ENCODE assay signal across 8 cellular contexts in the genomic region with DNA sequence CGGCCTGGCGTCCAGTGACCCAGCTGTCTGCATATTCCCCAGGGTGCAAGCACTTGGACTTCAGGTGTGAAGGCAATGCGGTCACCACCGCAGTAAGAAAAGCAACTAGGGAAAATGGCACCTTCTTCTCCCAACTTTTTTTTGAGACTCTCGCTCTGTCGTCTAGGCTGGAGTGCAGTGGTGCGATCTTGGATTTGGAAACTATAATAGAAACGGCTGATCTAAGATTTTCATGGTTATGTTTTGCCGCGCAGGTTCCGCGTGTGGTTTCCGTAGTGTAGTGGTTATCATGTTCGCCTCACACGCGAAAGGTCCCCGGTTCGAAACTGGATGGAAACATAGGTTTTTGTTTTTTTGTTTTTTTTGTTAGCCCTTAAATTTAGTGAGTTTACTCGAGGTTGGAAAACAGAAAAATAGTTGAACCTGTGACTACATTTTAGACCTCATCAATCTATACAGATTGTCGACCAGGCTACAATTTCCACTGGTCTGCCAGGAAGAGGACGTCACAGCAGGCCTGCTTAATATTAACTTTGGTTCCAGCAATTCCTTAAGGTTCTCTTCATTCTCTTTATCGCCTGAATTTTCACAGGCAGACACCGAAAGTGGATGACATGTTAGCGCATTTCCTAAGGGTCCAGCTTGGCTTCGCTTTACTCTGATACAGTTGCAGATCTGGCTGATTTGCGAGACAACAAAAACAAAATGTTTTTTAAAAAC.
DNase-seq lines count a peak whose midpoint lies in the region; ATAC-seq and TF ChIP-seq lines count a peak whose summit lies in the region.
"Not testable (repeated sequence)": the region's sequence is repeated elsewhere in the genome, so short reads cannot be mapped to it uniquely, and the experiment has no call there.

No MANE protein-coding gene starts in this region.

- H3K9me3 Mint-ChIP-seq in activated CD4-positive, alpha-beta T cell treated with anti-CD3 and anti-CD28 coated beads, Interleukin-2, amount 10 ng/mL, durations not matched to agents 7 days and 5 days; natural killer cell treated with Interleukin-12 subunit alpha and Interleukin-12 subunit beta and Interleukin-15 and Interleukin-18, amount 100 ng/mL, for 72 hours: not testable (repeated sequence)

- not testable (repeated sequence) for TF ChIP-seq CTCF in breast epithelium (IDR thresholded peaks at IDR 0.05)

- H3K27me3 Mint-ChIP-seq in activated CD4-positive, alpha-beta T cell treated with anti-CD3 and anti-CD28 coated beads, Interleukin-2, amount 10 ng/mL, durations not matched to agents 7 days and 5 days; natural killer cell treated with Interleukin-12 subunit alpha and Interleukin-12 subunit beta and Interleukin-15 and Interleukin-18, amount 100 ng/mL, for 72 hours: not testable (repeated sequence)

- not testable (repeated sequence) for H3K36me3 ChIP-seq in breast epithelium

- POLR2A ChIA-PET in activated CD4-positive, alpha-beta T cell treated with anti-CD3 and anti-CD28 coated beads, Interleukin-2, amount 10 ng/mL, durations not matched to agents 7 days and 5 days (lab: Charles Lee) = not testable (repeated sequence)

- H3K27ac Mint-ChIP-seq in activated CD4-positive, alpha-beta T cell treated with anti-CD3 and anti-CD28 coated beads, Interleukin-2, amount 10 ng/mL, durations not matched to agents 7 days and 5 days = peak overlapping the region; percentile 89
- H3K27ac Mint-ChIP-seq in natural killer cell treated with Interleukin-12 subunit alpha and Interleukin-12 subunit beta and Interleukin-15 and Interleukin-18, amount 100 ng/mL, for 72 hours = peak overlapping the region; percentile 72 to 84

- H3K36me3 Mint-ChIP-seq in activated CD4-positive, alpha-beta T cell treated with anti-CD3 and anti-CD28 coated beads, Interleukin-2, amount 10 ng/mL, durations not matched to agents 7 days and 5 days (ENCODE audit: low read depth); natural killer cell treated with Interleukin-12 subunit alpha and Interleukin-12 subunit beta and Interleukin-15 and Interleukin-18, amount 100 ng/mL, for 72 hours: not testable (repeated sequence)

- H3K27me3 ChIP-seq in breast epithelium = not testable (repeated sequence)

- CTCF ChIA-PET in activated CD4-positive, alpha-beta T cell treated with anti-CD3 and anti-CD28 coated beads, Interleukin-2, amount 10 ng/mL, durations not matched to agents 7 days and 5 days (lab: Charles Lee) = not testable (repeated sequence)

- H3K9me3 ChIP-seq in breast epithelium = not testable (repeated sequence)

- DNase-seq in DMS 273 (lab: John Stamatoyannopoulos, UW; ENCODE audit: unreplicated experiment) (peak; percentile 67), NCI-H524 (lab: John Stamatoyannopoulos, UW) (peak; percentile 0 to 31), cardiac septum (ENCODE audit: low spot score) (peak; percentile 72)
- DNase-seq in activated CD4-positive, alpha-beta T cell treated with anti-CD3 and anti-CD28 coated beads, Interleukin-2, amount 10 ng/mL, durations not matched to agents 7 days and 5 days = peak; percentile 53
- DNase-seq in breast epithelium (ENCODE audit: low spot score in 2 of 2) = not testable (repeated sequence)
- DNase-seq in natural killer cell treated with Interleukin-12 subunit alpha and Interleukin-12 subunit beta and Interleukin-15 and Interleukin-18, amount 100 ng/mL, for 72 hours (ENCODE audit: low spot score) = peak; percentile 60
- DNase-seq in stimulated activated CD8-positive, alpha-beta memory T cell treated with anti-CD3 and anti-CD28 coated beads, Interleukin-7, amount 100 ng/mL, for 24 hours (ENCODE audit: low read depth) = peak; percentile 10

- H3K4me3 Mint-ChIP-seq in activated CD4-positive, alpha-beta T cell treated with anti-CD3 and anti-CD28 coated beads, Interleukin-2, amount 10 ng/mL, durations not matched to agents 7 days and 5 days = peak overlapping the region; percentile 74
- peak overlapping the region; percentile 63 for H3K4me3 Mint-ChIP-seq in natural killer cell treated with Interleukin-12 subunit alpha and Interleukin-12 subunit beta and Interleukin-15 and Interleukin-18, amount 100 ng/mL, for 72 hours

- TF ChIP-seq POLR2A in breast epithelium (IDR thresholded peaks at IDR 0.05) = not testable (repeated sequence)

- H3K4me1 ChIP-seq in breast epithelium = not testable (repeated sequence)

- H3K27ac ChIP-seq in breast epithelium = not testable (repeated sequence)

- intact Hi-C loops in breast epithelium (cut with DNase I; ENCODE audit: low total_unique reads); cardiac septum (cut with DNase I): not testable (repeated sequence)

- H3K4me3 ChIP-seq in breast epithelium = peak overlapping the region in 2 of 3 donors; percentile 9 to 29

- ATAC-seq in HG03135 (IDR thresholded peaks at IDR 0.05; ENCODE audit: unreplicated experiment) = peak; percentile 48
- not testable (repeated sequence) for ATAC-seq in natural killer cell treated with Interleukin-12 subunit alpha and Interleukin-12 subunit beta and Interleukin-15 and Interleukin-18, amount 100 ng/mL, for 72 hours

- not testable (repeated sequence) for H3K4me1 Mint-ChIP-seq in activated CD4-positive, alpha-beta T cell treated with anti-CD3 and anti-CD28 coated beads, Interleukin-2, amount 10 ng/mL, durations not matched to agents 7 days and 5 days; natural killer cell treated with Interleukin-12 subunit alpha and Interleukin-12 subunit beta and Interleukin-15 and Interleukin-18, amount 100 ng/mL, for 72 hours (ENCODE audit: low read depth in 2 of 2)
